32 cellular contexts compared by ENCODE assay signal in genomic region chr14:66464261-66464660, GRCh38.
"Had no signal": no experiment of that assay in that cellular context is flagged by ENCODE, and none has a peak within 500 bp of the region (broad histone marks: within the 10 kb centered on the region; RNA-seq: fewer than 3 reads in every experiment).

No MANE protein-coding gene starts in this region.

- FAIRE-seq: astrocyte, TTC549 had no signal

- ATAC-seq: activated CD8-positive, alpha-beta T cell treated with anti-CD3 and anti-CD28 coated beads for 36 hours; activated naive CD4-positive, alpha-beta T cell treated with anti-CD3 and anti-CD28 coated beads, Interleukin-2, amount 50 U/mL, for 72 hours; activated T-cell treated with anti-CD3 and anti-CD28 coated beads, Interleukin-2, amount 50 U/mL, for 4 hours; activated T-cell treated with anti-CD3 and anti-CD28 coated beads, Interleukin-2, amount 50 U/mL, for 72 hours; activated T-helper 17 cell treated with anti-CD3 and anti-CD28 coated beads, Interleukin-2, amount 50 U/mL, for 72 hours; body of pancreas had no signal

- DNase-seq: activated B cell treated with CpG ODN at 0.5 μM for 24 hours; activated CD4-positive, alpha-beta memory T cell treated with anti-CD3 and anti-CD28 coated beads for 36 hours; activated CD4-positive, alpha-beta T cell treated with anti-CD3 and anti-CD28 coated beads for 4 hours; activated CD4-positive, alpha-beta T cell treated with anti-CD3 and anti-CD28 coated beads, Interleukin-2, amount 10 ng/mL, durations not matched to agents 24 days and 14 days; activated CD4-positive, alpha-beta T cell treated with anti-CD3 and anti-CD28 coated beads, Interleukin-2, amount 50 U/mL, for 1 hour; activated CD4-positive, alpha-beta T cell treated with anti-CD3 and anti-CD28 coated beads, Interleukin-2, amount 50 U/mL, for 4 hours; activated CD4-positive, CD25-positive, alpha-beta regulatory T cell treated with anti-CD3 and anti-CD28 coated beads, Interleukin-2, amount 50 U/mL, for 72 hours; activated CD8-positive, alpha-beta memory T cell treated with anti-CD3 and anti-CD28 coated beads, Interleukin-2, amount 50 U/mL, for 4 hours; activated CD8-positive, alpha-beta T cell treated with anti-CD3 and anti-CD28 coated beads for 36 hours; activated effector memory CD4-positive, alpha-beta T cell treated with anti-CD3 and anti-CD28 coated beads, Interleukin-2, amount 50 U/mL, for 16 hours; activated gamma-delta T cell treated with Interleukin-2 at 50 U/mL for 16 hours; activated naive CD4-positive, alpha-beta T cell; activated naive CD4-positive, alpha-beta T cell treated with anti-CD3 and anti-CD28 coated beads for 36 hours; activated naive CD4-positive, alpha-beta T cell treated with anti-CD3 and anti-CD28 coated beads, Interleukin-2, amount 50 U/mL, for 16 hours; activated naive CD8-positive, alpha-beta T cell treated with anti-CD3 and anti-CD28 coated beads for 36 hours; activated T-cell treated with anti-CD3 and anti-CD28 coated beads for 4 hours; activated T-cell treated with anti-CD3 and anti-CD28 coated beads, Interleukin-2, amount 50 U/mL, for 1 hour; activated T-cell treated with anti-CD3 and anti-CD28 coated beads, Interleukin-2, amount 50 U/mL, for 4 hours; activated T-cell treated with anti-CD3 and anti-CD28 coated beads, Interleukin-2, amount 50 U/mL, for 72 hours; adrenal gland; amniotic stem cell; aorta; body of pancreas; brain microvascular endothelial cell; central memory CD4-positive, alpha-beta T cell; T-helper 1 cell; T-helper 2 cell; T-helper 9 cell had no signal
